Comparison of ENCODE assay signal across 15 cellular contexts in genomic region chr20:57756921-57757320, GRCh38. TPM values are rescaled to one million over a fixed set of nuclear protein-coding genes. Genes with fewer than 3 reads are reported as not detected.
DNase-seq lines count a peak whose midpoint lies in the region; ATAC-seq and TF ChIP-seq lines count a peak whose summit lies in the region.
"Had no signal": no experiment of that assay in that cellular context is flagged by ENCODE, and none has a peak within 500 bp of the region (broad histone marks: within the 10 kb centered on the region; RNA-seq: fewer than 3 reads in every experiment).

No MANE protein-coding gene starts in this region.

- peaks cover 3 to 45% (median 27%) of the 10 kb centered on the region in 5 donors for H3K27me3 Mint-ChIP-seq in naive thymus-derived CD8-positive, alpha-beta T cell

- DNase-seq in cardiac septum (ENCODE audit: low spot score) (peak; percentile 33), Right ventricle myocardium superior (no peak), mesenteric fat pad (ENCODE audit: low spot score) (peak; percentile 6), suprapubic skin (ENCODE audit: low spot score in 2 of 2) (peak; percentile 5 to 37), T1000 (lab: John Stamatoyannopoulos, UW) (no peak)
- no peak for DNase-seq in naive thymus-derived CD8-positive, alpha-beta T cell
- DNase-seq: ACHN; BE2C; C1 segment of cervical spinal cord; CD4-positive, alpha-beta T cell; GM23248 had no signal

- intact Hi-C loops in cardiac septum (cut with DNase I) = no loop called here
- intact Hi-C loops in Right ventricle myocardium superior (cut with DNase I) = no loop called here

- no peak for TF ChIP-seq CTCF in VCaP (conservative IDR thresholded peaks at IDR 0.05)
- no peak for TF ChIP-seq CTCF in suprapubic skin (IDR thresholded peaks at IDR 0.05)
- no peak for TF ChIP-seq CTCF in gastroesophageal sphincter (IDR thresholded peaks at IDR 0.05)

- TF ChIP-seq POLR2A in suprapubic skin (IDR thresholded peaks at IDR 0.05) = no peak
- TF ChIP-seq POLR2A in gastroesophageal sphincter (IDR thresholded peaks at IDR 0.05) = no peak

- TF ChIP-seq EP300 in suprapubic skin (IDR thresholded peaks at IDR 0.05) (no peak), gastroesophageal sphincter (IDR thresholded peaks at IDR 0.05) (no peak)

- peak overlapping the region; percentile 100 for H3K27ac ChIP-seq in VCaP
- H3K27ac ChIP-seq in suprapubic skin = no peak overlapping the region
- no peak overlapping the region for H3K27ac ChIP-seq in gastroesophageal sphincter
- H3K27ac ChIP-seq: GM23248 had no signal

- H3K4me3 ChIP-seq in suprapubic skin (no peak overlapping the region), gastroesophageal sphincter (no peak overlapping the region)
- H3K4me3 ChIP-seq: GM23248, HAP-1 had no signal

- POLR2A ChIA-PET in naive thymus-derived CD8-positive, alpha-beta T cell (lab: Charles Lee) = no interaction called here

- no peaks in the 10 kb centered on the region for H3K4me1 Mint-ChIP-seq in naive thymus-derived CD8-positive, alpha-beta T cell

- H3K9me3 Mint-ChIP-seq in naive thymus-derived CD8-positive, alpha-beta T cell = peaks cover 0 to 23% (median 0%) of the 10 kb centered on the region in 9 donors
- H3K9me3 Mint-ChIP-seq: CD4-positive, alpha-beta T cell had no signal

- no peaks in the 10 kb centered on the region for H3K36me3 Mint-ChIP-seq in naive thymus-derived CD8-positive, alpha-beta T cell

- H3K27me3 ChIP-seq in suprapubic skin = peaks cover 5% of the 10 kb centered on the region
- no peaks in the 10 kb centered on the region for H3K27me3 ChIP-seq in gastroesophageal sphincter
- H3K27me3 ChIP-seq: BE2C had no signal

- H3K27ac Mint-ChIP-seq in naive thymus-derived CD8-positive, alpha-beta T cell = no peak overlapping the region
- H3K27ac Mint-ChIP-seq: CD4-positive, alpha-beta T cell had no signal

- no peak overlapping the region for H3K4me3 Mint-ChIP-seq in naive thymus-derived CD8-positive, alpha-beta T cell
- H3K4me3 Mint-ChIP-seq: CD4-positive, alpha-beta T cell had no signal

- H3K4me1 ChIP-seq in suprapubic skin (no peaks in the 10 kb centered on the region), gastroesophageal sphincter (peaks cover 0 to 7% (median 0%) of the 10 kb centered on the region in 3 donors)
- H3K4me1 ChIP-seq: BE2C, Caco-2, HAP-1 had no signal

- H3K36me3 ChIP-seq in suprapubic skin = no peaks in the 10 kb centered on the region
- no peaks in the 10 kb centered on the region for H3K36me3 ChIP-seq in gastroesophageal sphincter
- H3K36me3 ChIP-seq: BE2C, HAP-1 had no signal

- 89% methylated on average over 4 of the region's 4 CpGs for WGBS in suprapubic skin
- WGBS in gastroesophageal sphincter (ENCODE audit: low coverage in 1 of 2), 2 donors = 92 to 97% methylated on average over 2 to 3 of the region's 4 CpGs

- ATAC-seq in Right ventricle myocardium superior (ENCODE audit: poor library complexity) (no peak), gastroesophageal sphincter (no peak)
- no peak for ATAC-seq in naive thymus-derived CD8-positive, alpha-beta T cell

- H3K9me3 ChIP-seq in suprapubic skin (no peaks in the 10 kb centered on the region), gastroesophageal sphincter (peaks cover 0 to 9% (median 0%) of the 10 kb centered on the region in 3 donors)
- H3K9me3 ChIP-seq: HAP-1 had no signal

RNA-seq across cellular contexts. Expression of gene PMEPA1, which starts 47.1 kb away (rescaled TPM):
- total RNA-seq in cardiac septum (34.8 TPM), Right ventricle myocardium superior (21.5 TPM), mesenteric fat pad (90.0 TPM), suprapubic skin (10 to 100 TPM in 3 of 4 donors, 1 to 10 TPM in 1; 9.5 to 20.4 (median 16.2) TPM), gastroesophageal sphincter (10 to 100 TPM in 3 of 4 donors, 1 to 10 TPM in 1; 9.6 to 47.5 (median 18.9) TPM)
- 10 to 100 TPM; 12.2 to 14.3 TPM for total RNA-seq in naive thymus-derived CD8-positive, alpha-beta T cell
- 1 to 10 TPM; 1.6 to 5.0 (median 3.5) TPM for polyA plus RNA-seq in naive thymus-derived CD8-positive, alpha-beta T cell

Comparison
In these comparisons a context has a peak if more than half of its experiments do, and no peak if none do; other contexts are left out.
1. DNase-seq: peak in cardiac septum (single experiment), mesenteric fat pad (single experiment) and suprapubic skin (2 of 2); none in Right ventricle myocardium superior (single experiment), naive thymus-derived CD8-positive, alpha-beta T cell (0 of 10) and T1000 (single experiment).